Comparison of ENCODE assay signal across 9 cellular contexts in genomic region chr3:149395107-149396089, GRCh38. TPM values are rescaled to one million over a fixed set of nuclear protein-coding genes. Genes with fewer than 3 reads are reported as not detected.
A peak's percentile ranks its signal among the peaks of the same experiment; 100 is the strongest.
DNase-seq lines count a peak whose midpoint lies in the region; ATAC-seq and TF ChIP-seq lines count a peak whose summit lies in the region.
"Had no signal": no experiment of that assay in that cellular context is flagged by ENCODE, and none has a peak within 500 bp of the region (broad histone marks: within the 10 kb centered on the region; RNA-seq: fewer than 3 reads in every experiment).

No MANE protein-coding gene starts in this region.

- peak overlapping the region; percentile 77 for H2BK5ac ChIP-seq in IMR-90 (ENCODE audit: low read depth, low read length, poor library complexity, severe bottlenecking)

- WGBS in IMR-90 (ENCODE audit: extremely low coverage in 2 of 2, insufficient read length in 1 of 2), 2 experiments, result 0% methylated on average over 1 of the region's 4 CpGs; no CpG with 5 or more reads in 1 of the 2 experiments
- WGBS in gastroesophageal sphincter (ENCODE audit: low coverage in 1 of 2), 2 donors, result 54 to 69% methylated on average over 4 of the region's 4 CpGs

- peak overlapping the region; percentile 94 for H2BK20ac ChIP-seq in IMR-90 (ENCODE audit: low read depth, low read length)

- peaks cover 10% of the 10 kb centered on the region for H3K9me1 ChIP-seq in IMR-90 (ENCODE audit: insufficient read depth, low read length)

- H3K27ac Mint-ChIP-seq in activated CD8-positive, alpha-beta T cell treated with anti-CD3 and anti-CD28 coated beads, Interleukin-2, amount 10 ng/mL, durations not matched to agents 7 days and 5 days, result no peak overlapping the region
- no peak overlapping the region for H3K27ac Mint-ChIP-seq in WTC11

- TF ChIP-seq EP300 in gastroesophageal sphincter (IDR thresholded peaks at IDR 0.05), result no peak

- peak overlapping the region; percentile 85 for H4K91ac ChIP-seq in IMR-90 (ENCODE audit: insufficient read depth, low read depth, low read length)

- no peaks in the 10 kb centered on the region for H3K9me3 Mint-ChIP-seq in activated CD8-positive, alpha-beta T cell treated with anti-CD3 and anti-CD28 coated beads, Interleukin-2, amount 10 ng/mL, durations not matched to agents 7 days and 5 days (ENCODE audit: insufficient read depth)
- H3K9me3 Mint-ChIP-seq in WTC11, result peaks cover 6% of the 10 kb centered on the region; the same call in 1 of the 2 replicates

- BruUV-seq in IMR-90 (replicated peaks; lab: Mats Ljungman, UMichigan), result no TSS peak

- no peak overlapping the region for H3K4me2 ChIP-seq in IMR-90 (ENCODE audit: low read depth, low read length)
- H3K4me2 ChIP-seq in skeletal muscle satellite cell (ENCODE audit: low read length), result peak overlapping the region; percentile 39

- H3K9me3 ChIP-seq in IMR-90 (ENCODE audit: control insufficient read depth, insufficient read depth, low read length), result no peaks in the 10 kb centered on the region
- H3K9me3 ChIP-seq in RWPE2 (ENCODE audit: severe bottlenecking), result no peaks in the 10 kb centered on the region
- H3K9me3 ChIP-seq in cardiac muscle cell (ENCODE audit: low read depth), result no peaks in the 10 kb centered on the region
- no peaks in the 10 kb centered on the region for H3K9me3 ChIP-seq in skeletal muscle satellite cell (replicated peaks; ENCODE audit: low read length)
- H3K9me3 ChIP-seq in gastroesophageal sphincter, result no peaks in the 10 kb centered on the region

- peak overlapping the region; percentile 97 for H3K14ac ChIP-seq in IMR-90 (replicated peaks; ENCODE audit: low read depth, low read length)

- TF ChIP-seq POLR2A in IMR-90 (IDR thresholded peaks at IDR 0.05; ENCODE audit: low read depth, low read length), result no peak
- TF ChIP-seq POLR2A in gastroesophageal sphincter (IDR thresholded peaks at IDR 0.05), result no peak

- H3K18ac ChIP-seq in IMR-90 (ENCODE audit: low read depth, low read length), result peak overlapping the region; percentile 93

- no peak for TF ChIP-seq RAD21 in IMR-90 (IDR thresholded peaks at IDR 0.05; ENCODE audit: low read length)

- peak overlapping the region; percentile 87; the same call in 2 of the 3 replicates for H2BK15ac ChIP-seq in IMR-90 (ENCODE audit: low read depth, low read length)

- H3K4ac ChIP-seq in IMR-90 (ENCODE audit: low read depth, low read length), result peak overlapping the region; percentile 89

- peak; percentile 30 for ATAC-seq in IMR-90 (ENCODE audit: low read depth)
- peak; percentile 31; the same call in 2 of the 3 replicates for ATAC-seq in RWPE2 (ENCODE audit: low read depth)
- no peak for ATAC-seq in gastroesophageal sphincter
- ATAC-seq in activated CD8-positive, alpha-beta T cell treated with anti-CD3 and anti-CD28 coated beads, Interleukin-2, amount 10 ng/mL, durations not matched to agents 7 days and 5 days, result no peak
- no peak for ATAC-seq in WTC11

- peak overlapping the region; percentile 74 for H3K56ac ChIP-seq in IMR-90 (ENCODE audit: extremely low read depth, insufficient read depth, low read length)

- in situ Hi-C loops in IMR-90 (cut with MboI; ENCODE audit: low sequenced_read_pairs), result loop anchor here (5.0 kb wide), 1 partner anchor 82 kb away; no protein-coding TSS in a partner anchor

- POLR2A ChIA-PET in IMR-90 (lab: Charles Lee; ENCODE audit: unreplicated experiment) (interaction anchor here (0.8 kb wide), 1 partner anchor 308 kb away, joined by 4 read pairs; no protein-coding TSS in a partner anchor), WTC11 (lab: Charles Lee) (no interaction called here)
- POLR2A ChIA-PET in activated CD8-positive, alpha-beta T cell treated with anti-CD3 and anti-CD28 coated beads, Interleukin-2, amount 10 ng/mL, durations not matched to agents 7 days and 5 days (lab: Charles Lee), result no interaction called here

- H4K20me1 ChIP-seq in IMR-90 (ENCODE audit: insufficient read depth, low read length), result no peaks in the 10 kb centered on the region

- no peak overlapping the region for H2AK9ac ChIP-seq in IMR-90 (replicated peaks; ENCODE audit: low read depth, low read length, poor library complexity)

- H4K5ac ChIP-seq in IMR-90 (ENCODE audit: low read depth, low read length), result peak overlapping the region; percentile 92; the same call in 1 of the 2 replicates

- peak overlapping the region; percentile 93 for H2AK5ac ChIP-seq in IMR-90 (ENCODE audit: low read depth, low read length)

- H3K23ac ChIP-seq in IMR-90 (ENCODE audit: low read depth, low read length), result peak overlapping the region; percentile 84; the same call in 1 of the 2 replicates

- H4K8ac ChIP-seq in IMR-90 (ENCODE audit: low read depth in 2 of 2, low read length in 2 of 2), result peak overlapping the region; percentile 68 to 86

- H3K27me3 ChIP-seq in IMR-90 (ENCODE audit: control insufficient read depth, insufficient read depth, low read length) (no peaks in the 10 kb centered on the region), RWPE2 (ENCODE audit: insufficient read depth, poor library complexity, severe bottlenecking) (no peaks in the 10 kb centered on the region), cardiac muscle cell (no peaks in the 10 kb centered on the region), skeletal muscle satellite cell (ENCODE audit: control insufficient read depth, insufficient read depth, low read length) (no peaks in the 10 kb centered on the region), gastroesophageal sphincter (no peaks in the 10 kb centered on the region)

- H3K27ac ChIP-seq in IMR-90 (ENCODE audit: insufficient read depth, low read length) (peak overlapping the region; percentile 60), RWPE2 (ENCODE audit: poor library complexity, severe bottlenecking) (peak overlapping the region; percentile 16), cardiac muscle cell (no peak overlapping the region), gastroesophageal sphincter (no peak overlapping the region)

- no peaks in the 10 kb centered on the region for H3K36me3 ChIP-seq in IMR-90 (ENCODE audit: control insufficient read depth, insufficient read depth, low read length)
- no peaks in the 10 kb centered on the region for H3K36me3 ChIP-seq in RWPE2 (ENCODE audit: low read depth)
- H3K36me3 ChIP-seq in cardiac muscle cell, result no peaks in the 10 kb centered on the region
- no peaks in the 10 kb centered on the region for H3K36me3 ChIP-seq in skeletal muscle satellite cell (ENCODE audit: insufficient read depth, low read length)
- H3K36me3 ChIP-seq in gastroesophageal sphincter, result no peaks in the 10 kb centered on the region

- peaks cover 0 to 6% of the 10 kb centered on the region in 2 experiments; a peak in 2 of 4 replicates for H3K79me1 ChIP-seq in IMR-90 (ENCODE audit: low read depth in 1 of 2, low read length in 2 of 2)

- CTCF ChIA-PET in IMR-90 (lab: Yijun Ruan, JAX) (interaction anchor here (0.6 kb wide), 1 partner anchor 11 kb away, joined by 6 read pairs; no protein-coding TSS in a partner anchor), WTC11 (lab: Charles Lee) (interaction anchor here (0.8 to 1.4 kb wide), 3 partner anchors 135 to 440 kb away, joined by 3 to 7 read pairs (median 3); no protein-coding TSS in a partner anchor)
- CTCF ChIA-PET in activated CD8-positive, alpha-beta T cell treated with anti-CD3 and anti-CD28 coated beads, Interleukin-2, amount 10 ng/mL, durations not matched to agents 7 days and 5 days (lab: Charles Lee), result no interaction called here

- H3K4me3 ChIP-seq in IMR-90 (ENCODE audit: insufficient read depth, low read depth, low read length) (no peak overlapping the region), RWPE2 (ENCODE audit: severe bottlenecking) (no peak overlapping the region), cardiac muscle cell (no peak overlapping the region), skeletal muscle satellite cell (ENCODE audit: low read length) (no peak overlapping the region), gastroesophageal sphincter (no peak overlapping the region)

- H3K36me3 Mint-ChIP-seq in activated CD8-positive, alpha-beta T cell treated with anti-CD3 and anti-CD28 coated beads, Interleukin-2, amount 10 ng/mL, durations not matched to agents 7 days and 5 days (ENCODE audit: low read depth), result no peaks in the 10 kb centered on the region
- H3K36me3 Mint-ChIP-seq in WTC11, result no peaks in the 10 kb centered on the region

- intact Hi-C loops in IMR-90 (cut with micrococcal nuclease), result no loop called here

- H3K27me3 Mint-ChIP-seq in activated CD8-positive, alpha-beta T cell treated with anti-CD3 and anti-CD28 coated beads, Interleukin-2, amount 10 ng/mL, durations not matched to agents 7 days and 5 days (ENCODE audit: low read depth), result no peaks in the 10 kb centered on the region
- no peaks in the 10 kb centered on the region for H3K27me3 Mint-ChIP-seq in WTC11 (ENCODE audit: low read depth)

- no peak overlapping the region for H2AFZ ChIP-seq in IMR-90 (replicated peaks; ENCODE audit: low read length, poor library complexity)

- no peaks in the 10 kb centered on the region for H3K4me1 Mint-ChIP-seq in activated CD8-positive, alpha-beta T cell treated with anti-CD3 and anti-CD28 coated beads, Interleukin-2, amount 10 ng/mL, durations not matched to agents 7 days and 5 days (ENCODE audit: low read depth)
- no peaks in the 10 kb centered on the region for H3K4me1 Mint-ChIP-seq in WTC11

- dilution Hi-C loops in IMR-90 (cut with HindIII; ENCODE audit: low sequenced_read_pairs, unreplicated experiment), result no loop called here

- 0 out of 2 replicates have a peak overlapping the region, but pooled peaks have one; percentile 9 for H3K9ac ChIP-seq in IMR-90 (ENCODE audit: low read depth, low read length)
- peak overlapping the region; percentile 43 for H3K9ac ChIP-seq in skeletal muscle satellite cell (ENCODE audit: low read depth, low read length)

- peak; percentile 67 for DNase-seq in IMR-90
- no peak for DNase-seq in RWPE2 (ENCODE audit: low spot score)
- DNase-seq in cardiac muscle cell (ENCODE audit: low read depth in 1 of 2, low spot score in 1 of 2), result peak; percentile 36 to 84
- DNase-seq in SW 1271 (lab: John Stamatoyannopoulos, UW), result no peak
- DNase-seq in activated CD8-positive, alpha-beta T cell treated with anti-CD3 and anti-CD28 coated beads, Interleukin-2, amount 10 ng/mL, durations not matched to agents 7 days and 5 days, result no peak
- DNase-seq in WTC11 (ENCODE audit: low spot score), result no peak
- DNase-seq: effector CD4-positive, alpha-beta T cell had no signal

- TF ChIP-seq CTCF in IMR-90 (conservative IDR thresholded peaks at IDR 0.05; ENCODE audit: low read depth, low read length) (no peak), RWPE2 (IDR thresholded peaks at IDR 0.05; ENCODE audit: poor library complexity, severe bottlenecking) (no peak), cardiac muscle cell (IDR thresholded peaks at IDR 0.05; ENCODE audit: low read depth, low read length) (no peak), gastroesophageal sphincter (IDR thresholded peaks at IDR 0.05) (no peak), WTC11 (IDR thresholded peaks at IDR 0.05) (no peak)

- no peak overlapping the region for H3K4me3 Mint-ChIP-seq in activated CD8-positive, alpha-beta T cell treated with anti-CD3 and anti-CD28 coated beads, Interleukin-2, amount 10 ng/mL, durations not matched to agents 7 days and 5 days
- H3K4me3 Mint-ChIP-seq in WTC11, result no peak overlapping the region

- H3K4me1 ChIP-seq in IMR-90 (ENCODE audit: control insufficient read depth, insufficient read depth, low read length) (peaks cover 13% of the 10 kb centered on the region), RWPE2 (ENCODE audit: insufficient read depth, poor library complexity, severe bottlenecking) (peaks cover 29% of the 10 kb centered on the region), cardiac muscle cell (ENCODE audit: low read depth) (no peaks in the 10 kb centered on the region), skeletal muscle satellite cell (ENCODE audit: control insufficient read depth, insufficient read depth, low read length) (peaks cover 42% of the 10 kb centered on the region), gastroesophageal sphincter (no peaks in the 10 kb centered on the region)

- peak overlapping the region; percentile 93 for H2BK120ac ChIP-seq in IMR-90 (ENCODE audit: low read depth, low read length)

RNA-seq across cellular contexts. Expression of gene TM4SF1, which starts 17.9 kb away (rescaled TPM):
- total RNA-seq in IMR-90 (2012; rRNA removed) (232 and 366 TPM in 2 replicates), cardiac muscle cell (0.80 and 3.1 TPM in 2 replicates), gastroesophageal sphincter (100 to 1,000 TPM in 1 of 4 donors, 10 to 100 TPM in 3; 20.9 to 128 (median 71.9) TPM), WTC11 (2021) (0.44 to 0.90 TPM (median 0.48 TPM) in 3 replicates)
- polyA plus RNA-seq in IMR-90 (2012; rRNA removed) (302 and 364 TPM in 2 replicates), cardiac muscle cell (1.7 and 4.3 TPM in 2 replicates)
- 212 and 271 TPM in 2 replicates for polyA plus RNA-seq in IMR-90 (2012; cell fraction: cytosol; rRNA removed)
- 340 and 869 TPM in 2 replicates for polyA plus RNA-seq in IMR-90 (2012; cell fraction: nucleus; rRNA removed; ENCODE audit: low replicate concordance)
- total RNA-seq in skeletal muscle satellite cell (2012; rRNA removed), result 279 and 440 TPM in 2 replicates
- total RNA-seq in activated CD8-positive, alpha-beta T cell treated with anti-CD3 and anti-CD28 coated beads, Interleukin-2, amount 10 ng/mL, durations not matched to agents 7 days and 5 days, result not detected

Comparison
In these comparisons a context has a peak if more than half of its experiments do, and no peak if none do; other contexts are left out.
1. ATAC-seq: peak in IMR-90 (single experiment) and RWPE2 (single experiment); none in gastroesophageal sphincter (single experiment), activated CD8-positive, alpha-beta T cell treated with anti-CD3 and anti-CD28 coated beads, Interleukin-2, amount 10 ng/mL, durations not matched to agents 7 days and 5 days (single experiment) and WTC11 (single experiment).
2. DNase-seq: peak in IMR-90 (single experiment) and cardiac muscle cell (2 of 2); none in RWPE2 (single experiment), SW 1271 (0 of 2), activated CD8-positive, alpha-beta T cell treated with anti-CD3 and anti-CD28 coated beads, Interleukin-2, amount 10 ng/mL, durations not matched to agents 7 days and 5 days (single experiment) and WTC11 (single experiment).
3. H3K27ac ChIP-seq: peak in IMR-90 (single experiment) and RWPE2 (single experiment); none in cardiac muscle cell (single experiment) and gastroesophageal sphincter (0 of 4).